7 cellular contexts compared by ENCODE assay signal in genomic region chr20:18271160-18271559, GRCh38.
"Had no signal": no experiment of that assay in that cellular context is flagged by ENCODE, and none has a peak within 500 bp of the region (broad histone marks: within the 10 kb centered on the region; RNA-seq: fewer than 3 reads in every experiment).

No MANE protein-coding gene starts in this region.

- DNase-seq: IMR-90, KBM-7, KG1 had no signal

- H3K4me3 Mint-ChIP-seq: IgD-negative memory B cell had no signal

- H3K9me3 Mint-ChIP-seq: IgD-negative memory B cell had no signal

- H3K36me3 Mint-ChIP-seq: IgD-negative memory B cell had no signal

- ATAC-seq: K562 had no signal

- H3K4me3 ChIP-seq: K562 had no signal

- H3K27ac Mint-ChIP-seq: IgD-negative memory B cell had no signal

- FAIRE-seq: HTR-8/SVneo, K562 had no signal

- H3K27ac ChIP-seq: HL-60 had no signal
